16 cellular contexts compared by ENCODE assay signal in genomic region chr3:149612456-149612855, GRCh38.
"Had no signal": no experiment of that assay in that cellular context is flagged by ENCODE, and none has a peak within 500 bp of the region (broad histone marks: within the 10 kb centered on the region; RNA-seq: fewer than 3 reads in every experiment).

No MANE protein-coding gene starts in this region.

- DNase-seq: cortex of kidney; effector memory CD8-positive, alpha-beta T cell; foreskin melanocyte; hippocampal formation; mucosa of descending colon; naive thymus-derived CD8-positive, alpha-beta T cell; ovary; right lobe of liver; stimulated activated CD4-positive, alpha-beta T cell treated with anti-CD3 and anti-CD28 coated beads, Interleukin-12 subunit alpha, Interleukin-12 subunit beta, amount 100 ng/mL, for 4 hours; stimulated activated naive CD4-positive, alpha-beta T cell; stomach; substantia nigra; trophoblast cell had no signal

- H3K27me3 ChIP-seq: ovary, right lobe of liver, stomach had no signal

- H3K36me3 ChIP-seq: neutrophil, ovary, right lobe of liver, stomach, thoracic aorta had no signal

- H3K4me3 ChIP-seq: mucosa of descending colon, ovary, right lobe of liver, skin epidermis, stomach, thoracic aorta had no signal

- H3K27ac ChIP-seq: neutrophil, ovary, thoracic aorta had no signal

- ATAC-seq: effector memory CD8-positive, alpha-beta T cell; mucosa of descending colon; naive thymus-derived CD8-positive, alpha-beta T cell; right lobe of liver had no signal

- H3K9me3 ChIP-seq: mucosa of descending colon, neutrophil, ovary, right lobe of liver, stomach, thoracic aorta had no signal
